ENCODE assay signal across 18 cellular contexts in the genomic region with DNA sequence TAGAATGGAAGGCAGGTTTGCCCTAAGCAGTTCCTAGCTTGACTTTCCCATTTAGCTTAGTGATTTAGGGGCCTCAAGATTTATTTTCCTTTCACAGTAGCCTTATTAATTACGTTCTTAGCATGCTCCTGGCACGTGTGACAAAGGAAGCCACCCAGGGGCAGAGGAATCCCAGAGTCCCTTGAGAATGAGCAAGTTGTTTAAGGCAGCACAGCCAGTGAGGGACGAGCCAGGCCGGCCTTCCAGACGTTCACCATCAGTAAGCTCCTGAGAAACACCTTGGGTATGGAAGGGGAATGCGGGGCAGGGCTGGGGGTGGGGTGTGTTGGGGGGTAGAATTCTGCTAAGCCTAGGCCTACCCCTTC.
A peak's percentile ranks its signal among the peaks of the same experiment; 100 is the strongest.
DNase-seq lines count a peak whose midpoint lies in the region; ATAC-seq and TF ChIP-seq lines count a peak whose summit lies in the region.
"Had no signal": no experiment of that assay in that cellular context is flagged by ENCODE, and none has a peak within 500 bp of the region (broad histone marks: within the 10 kb centered on the region; RNA-seq: fewer than 3 reads in every experiment).

No MANE protein-coding gene starts in this region.

- TF ChIP-seq EP300 in sigmoid colon (IDR thresholded peaks at IDR 0.05): peak in 1 of 4 donors; percentile 16

- peak; percentile 66 for DNase-seq in cardiac septum (ENCODE audit: low spot score)
- no peak for DNase-seq in Right ventricle myocardium superior
- no peak for DNase-seq in lower lobe of right lung
- peak; percentile 74 for DNase-seq in sigmoid colon
- no peak for DNase-seq in vagina (ENCODE audit: extremely low spot score in 2 of 2)
- DNase-seq in stimulated activated CD4-positive, alpha-beta T cell treated with anti-CD3 and anti-CD28 coated beads, Interleukin-2, amount 100 ng/mL, for 24 hours: no peak
- no peak for DNase-seq in COR-L47 (lab: John Stamatoyannopoulos, UW)
- no peak for DNase-seq in head of caudate nucleus
- DNase-seq: CD4-positive, alpha-beta memory T cell; KBM-7; naive thymus-derived CD8-positive, alpha-beta T cell; NCI-H1105; NCI-H2227 treated with DMSO at 0.1 percent for 48 hours; SIG-M5; stimulated activated naive CD4-positive, alpha-beta T cell treated with Interleukin-2 at 50 U/mL for 16 hours had no signal

- H3K9me3 ChIP-seq in lower lobe of right lung: no peaks in the 10 kb centered on the region
- no peaks in the 10 kb centered on the region for H3K9me3 ChIP-seq in sigmoid colon
- H3K9me3 ChIP-seq in vagina: no peaks in the 10 kb centered on the region
- H3K9me3 ChIP-seq: A549 had no signal

- TF ChIP-seq CTCF in lower lobe of right lung (IDR thresholded peaks at IDR 0.05): no peak
- no peak for TF ChIP-seq CTCF in sigmoid colon (IDR thresholded peaks at IDR 0.05)
- no peak for TF ChIP-seq CTCF in vagina (IDR thresholded peaks at IDR 0.05)

- H3K36me3 ChIP-seq in lower lobe of right lung (no peaks in the 10 kb centered on the region), sigmoid colon (no peaks in the 10 kb centered on the region), vagina (no peaks in the 10 kb centered on the region)

- H3K27me3 ChIP-seq in lower lobe of right lung (ENCODE audit: low read depth): no peaks in the 10 kb centered on the region
- no peaks in the 10 kb centered on the region for H3K27me3 ChIP-seq in sigmoid colon
- H3K27me3 ChIP-seq in vagina: no peaks in the 10 kb centered on the region

- H3K27ac ChIP-seq in lower lobe of right lung (peak overlapping the region; percentile 82), sigmoid colon (peak overlapping the region; percentile 82 to 92 (median 90)), vagina (peak overlapping the region; percentile 61)
- H3K27ac ChIP-seq: A549 had no signal

- H3K4me1 ChIP-seq in lower lobe of right lung: peaks cover 48% of the 10 kb centered on the region
- H3K4me1 ChIP-seq in sigmoid colon: peaks cover 0 to 100% (median 90%) of the 10 kb centered on the region in 4 donors
- H3K4me1 ChIP-seq in vagina: peaks cover 63% of the 10 kb centered on the region

- intact Hi-C loops in cardiac septum (cut with DNase I): loop anchor here (5.0 kb wide), 1 partner anchor 78 kb away; a partner anchor contains a TSS
- intact Hi-C loops in Right ventricle myocardium superior (cut with DNase I): no loop called here
- intact Hi-C loops in lower lobe of right lung (cut with DNase I): no loop called here
- intact Hi-C loops in sigmoid colon (cut with DNase I): loop anchor here (2.0 to 10.0 kb wide), 2 partner anchors 76 to 516 kb away; a partner anchor contains a TSS
- intact Hi-C loops in vagina (cut with DNase I): no loop called here
- intact Hi-C loops in head of caudate nucleus (cut with DNase I): no loop called here

- H3K4me3 ChIP-seq in lower lobe of right lung: no peak overlapping the region
- H3K4me3 ChIP-seq in sigmoid colon: no peak overlapping the region
- no peak overlapping the region for H3K4me3 ChIP-seq in vagina
- H3K4me3 ChIP-seq: A549, GM12878 had no signal

- TF ChIP-seq POLR2A in sigmoid colon (IDR thresholded peaks at IDR 0.05) (no peak), vagina (IDR thresholded peaks at IDR 0.05) (no peak)

- 15 to 49% methylated on average over 6 of the region's 6 CpGs for WGBS in sigmoid colon, 2 donors

- no peak for ATAC-seq in Right ventricle myocardium superior (ENCODE audit: poor library complexity)
- peak; percentile 5 to 25 for ATAC-seq in lower lobe of right lung
- ATAC-seq: A549; activated naive CD4-positive, alpha-beta T cell treated with anti-CD3 and anti-CD28 coated beads, Interleukin-2, amount 50 U/mL, for 72 hours; GM12878; naive thymus-derived CD8-positive, alpha-beta T cell had no signal

Comparison
In these comparisons a context has a peak if more than half of its experiments do, and no peak if none do; other contexts are left out.
1. DNase-seq: peak in cardiac septum (single experiment) and sigmoid colon (single experiment); none in Right ventricle myocardium superior (single experiment), lower lobe of right lung (single experiment), vagina (0 of 2), stimulated activated CD4-positive, alpha-beta T cell treated with anti-CD3 and anti-CD28 coated beads, Interleukin-2, amount 100 ng/mL, for 24 hours (0 of 2), COR-L47 (single experiment) and head of caudate nucleus (0 of 42).
2. intact Hi-C loops: an anchor here in cardiac septum (5.0 kb wide) and sigmoid colon (2.0 to 10.0 kb wide); none called in Right ventricle myocardium superior, lower lobe of right lung, vagina and head of caudate nucleus.
3. Peak in every context shown above with its lines, with median percentiles within 50 percentile points of each other: H3K27ac ChIP-seq.